In genomic region chr16:68948230-68948910, GRCh38 we compare ENCODE assay signal across 28 cellular contexts.
DNase-seq lines count a peak whose midpoint lies in the region; ATAC-seq and TF ChIP-seq lines count a peak whose summit lies in the region.
"Had no signal": no experiment of that assay in that cellular context is flagged by ENCODE, and none has a peak within 500 bp of the region (broad histone marks: within the 10 kb centered on the region; RNA-seq: fewer than 3 reads in every experiment).

No MANE protein-coding gene starts in this region.

- no peak for TF ChIP-seq CTCF in fibroblast of mammary gland (conservative IDR thresholded peaks at IDR 0.05; ENCODE audit: control insufficient read depth, insufficient read depth, low read depth, low read length)
- TF ChIP-seq CTCF in gastrocnemius medialis (IDR thresholded peaks at IDR 0.05 in 4 of 5, conservative IDR thresholded peaks at IDR 0.05 in 1 of 5), result no peak

- H3K27ac ChIP-seq in trophoblast cell (ENCODE audit: low read depth, low read length) (no peak overlapping the region), gastrocnemius medialis (no peak overlapping the region)
- H3K27ac ChIP-seq: C4-2B, esophagus muscularis mucosa, lower lobe of right lung, tibial artery had no signal

- no peak overlapping the region for H3K4ac ChIP-seq in trophoblast cell (ENCODE audit: low read depth, low read length)

- H3K9me3 ChIP-seq in trophoblast cell (ENCODE audit: insufficient read depth, low read depth, low read length), result no peaks in the 10 kb centered on the region
- H3K9me3 ChIP-seq in gastrocnemius medialis, result peaks cover 0 to 4% (median 0%) of the 10 kb centered on the region in 3 donors
- H3K9me3 ChIP-seq: esophagus muscularis mucosa had no signal

- no peak overlapping the region for H2BK120ac ChIP-seq in trophoblast cell (ENCODE audit: insufficient read depth, low read length, poor library complexity)

- no peak overlapping the region for H2BK5ac ChIP-seq in trophoblast cell (ENCODE audit: low read depth, low read length, poor library complexity)

- intact Hi-C loops in gastrocnemius medialis (cut with DNase I; ENCODE audit: low total_unique reads), result no loop called here

- no peak overlapping the region for H3K4me2 ChIP-seq in trophoblast cell (ENCODE audit: low read length)
- H3K4me2 ChIP-seq: smooth muscle cell had no signal

- no peak for ATAC-seq in gastrocnemius medialis
- ATAC-seq: effector memory CD8-positive, alpha-beta T cell; lower lobe of right lung; naive thymus-derived CD8-positive, alpha-beta T cell had no signal

- H3K4me1 ChIP-seq in trophoblast cell (ENCODE audit: control insufficient read depth in 1 of 2, insufficient read depth in 2 of 2, low read length in 2 of 2), result no peaks in the 10 kb centered on the region
- H3K4me1 ChIP-seq in gastrocnemius medialis, result no peaks in the 10 kb centered on the region
- H3K4me1 ChIP-seq: esophagus muscularis mucosa, lower lobe of right lung had no signal

- H3K79me2 ChIP-seq in trophoblast cell (ENCODE audit: control insufficient read depth, insufficient read depth, low read length, poor library complexity), result no peaks in the 10 kb centered on the region

- H3K27me3 ChIP-seq in trophoblast cell (ENCODE audit: insufficient read depth, low read length) (no peaks in the 10 kb centered on the region), gastrocnemius medialis (no peaks in the 10 kb centered on the region)
- H3K27me3 ChIP-seq: esophagus muscularis mucosa, tibial artery had no signal

- H4K91ac ChIP-seq in trophoblast cell (ENCODE audit: low read depth, low read length), result no peak overlapping the region

- H3K79me1 ChIP-seq in trophoblast cell (ENCODE audit: low read length), result no peaks in the 10 kb centered on the region

- no peak overlapping the region for H2BK12ac ChIP-seq in trophoblast cell (ENCODE audit: low read length)

- H3K36me3 ChIP-seq in trophoblast cell (ENCODE audit: control insufficient read depth in 1 of 2, insufficient read depth in 2 of 2, low read length in 2 of 2) (no peaks in the 10 kb centered on the region), gastrocnemius medialis (peaks cover 0 to 10% of the 10 kb centered on the region in 2 donors)
- H3K36me3 ChIP-seq: lower lobe of right lung had no signal

- H3K14ac ChIP-seq in trophoblast cell (ENCODE audit: low read length), result no peak overlapping the region

- H4K8ac ChIP-seq in trophoblast cell (ENCODE audit: low read depth, low read length), result no peak overlapping the region

- peak; percentile 4 for DNase-seq in EL
- peak; percentile 7 for DNase-seq in RPMI7951 (ENCODE audit: low read depth)
- DNase-seq in fibroblast of mammary gland (ENCODE audit: low read depth), result peak; percentile 55
- peak; percentile 10 to 17 for DNase-seq in trophoblast cell
- DNase-seq in nucleus accumbens (lab: John Stamatoyannopoulos, UW), result no peak
- DNase-seq in gastrocnemius medialis, result no peak
- no peak for DNase-seq in NCI-H2196 treated with DMSO at 0.1 percent for 48 hours (lab: John Stamatoyannopoulos, UW; ENCODE audit: unreplicated experiment)
- DNase-seq: activated CD4-positive, alpha-beta T cell treated with anti-CD3 and anti-CD28 coated beads, Interleukin-2, amount 50 U/mL, for 48 hours; activated CD4-positive, CD25-positive, alpha-beta regulatory T cell; activated naive CD4-positive, alpha-beta T cell treated with anti-CD3 and anti-CD28 coated beads, Interleukin-2, amount 50 U/mL, for 16 hours; caudate nucleus; cortex of kidney; effector memory CD8-positive, alpha-beta T cell; KBM-7; lower lobe of right lung; naive thymus-derived CD8-positive, alpha-beta T cell; NCI-H1417; NCI-H2081 treated with DMSO at 0.1 percent for 48 hours; NCI-H748 treated with DMSO at 0.1 percent for 48 hours; occipital lobe; retina; RPMI8226; stimulated activated CD4-positive, alpha-beta T cell treated with anti-CD3 and anti-CD28 coated beads, Interleukin-1b, Interleukin-23, amount 100 ng/mL, for 48 hours; stimulated activated CD8-positive, alpha-beta memory T cell treated with anti-CD3 and anti-CD28 coated beads, Interleukin-4, amount 100 ng/mL, for 48 hours; tibial artery had no signal

- no peak overlapping the region for H2AK5ac ChIP-seq in trophoblast cell (ENCODE audit: low read length)

- H3K9ac ChIP-seq in trophoblast cell (ENCODE audit: low read length), result no peak overlapping the region

- no peak for TF ChIP-seq POLR2A in gastrocnemius medialis (IDR thresholded peaks at IDR 0.05)

- H3K4me3 ChIP-seq in fibroblast of mammary gland (ENCODE audit: control insufficient read depth, low read depth, low read length), result no peak overlapping the region
- no peak overlapping the region for H3K4me3 ChIP-seq in trophoblast cell (ENCODE audit: low read depth, low read length)
- H3K4me3 ChIP-seq in gastrocnemius medialis, result no peak overlapping the region
- H3K4me3 ChIP-seq: esophagus muscularis mucosa, lower lobe of right lung, smooth muscle cell, tibial artery had no signal

- no peak overlapping the region for H2AFZ ChIP-seq in trophoblast cell (ENCODE audit: insufficient read depth, low read length, poor library complexity)

- H3K18ac ChIP-seq in trophoblast cell (ENCODE audit: low read length), result no peak overlapping the region

- no CpG with 5 or more reads among the region's 1 CpG for WGBS in trophoblast cell (ENCODE audit: extremely low coverage, insufficient coverage, insufficient read length)

- no peak overlapping the region for H3K23ac ChIP-seq in trophoblast cell (ENCODE audit: low read length)

- in situ Hi-C loops in gastrocnemius medialis (cut with MboI; ENCODE audit: low sequenced_read_pairs in 4 of 4), result no loop called here

- H4K12ac ChIP-seq in trophoblast cell (ENCODE audit: low read depth, low read length), result no peak overlapping the region

Comparison
In these comparisons a context has a peak if more than half of its experiments do, and no peak if none do; other contexts are left out.
1. DNase-seq: peak in EL (single experiment), RPMI7951 (single experiment), fibroblast of mammary gland (single experiment) and trophoblast cell (2 of 2); none in nucleus accumbens (0 of 56), gastrocnemius medialis (0 of 2) and NCI-H2196 treated with DMSO at 0.1 percent for 48 hours (single experiment).